Comparison of ENCODE assay signal across 1 cellular context in genomic region chr14:90383126-90383730, GRCh38.
A peak's percentile ranks its signal among the peaks of the same experiment; 100 is the strongest.
TF ChIP-seq lines count a peak whose summit lies in the region.

No MANE protein-coding gene starts in this region.

TF ChIP-seq in Ishikawa, 13 proteins besides CTCF, POLR2A, EP300 and RAD21 (continued from another document):
- TF ChIP-seq, protein P1, sequence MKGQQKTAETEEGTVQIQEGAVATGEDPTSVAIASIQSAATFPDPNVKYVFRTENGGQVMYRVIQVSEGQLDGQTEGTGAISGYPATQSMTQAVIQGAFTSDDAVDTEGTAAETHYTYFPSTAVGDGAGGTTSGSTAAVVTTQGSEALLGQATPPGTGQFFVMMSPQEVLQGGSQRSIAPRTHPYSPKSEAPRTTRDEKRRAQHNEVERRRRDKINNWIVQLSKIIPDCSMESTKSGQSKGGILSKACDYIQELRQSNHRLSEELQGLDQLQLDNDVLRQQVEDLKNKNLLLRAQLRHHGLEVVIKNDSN (IDR thresholded peaks at IDR 0.05) = 0 out of 2 replicates have a peak, but pooled peaks have one; percentile 30
- TF ChIP-seq NFIC (IDR thresholded peaks at IDR 0.05) = peak; percentile 15; the same call in 1 of the 2 replicates
- peak; percentile 48; the same call in 1 of the 2 replicates for TF ChIP-seq FOXM1 (IDR thresholded peaks at IDR 0.05; ENCODE audit: borderline replicate concordance, low read depth)
